In the genomic region with DNA sequence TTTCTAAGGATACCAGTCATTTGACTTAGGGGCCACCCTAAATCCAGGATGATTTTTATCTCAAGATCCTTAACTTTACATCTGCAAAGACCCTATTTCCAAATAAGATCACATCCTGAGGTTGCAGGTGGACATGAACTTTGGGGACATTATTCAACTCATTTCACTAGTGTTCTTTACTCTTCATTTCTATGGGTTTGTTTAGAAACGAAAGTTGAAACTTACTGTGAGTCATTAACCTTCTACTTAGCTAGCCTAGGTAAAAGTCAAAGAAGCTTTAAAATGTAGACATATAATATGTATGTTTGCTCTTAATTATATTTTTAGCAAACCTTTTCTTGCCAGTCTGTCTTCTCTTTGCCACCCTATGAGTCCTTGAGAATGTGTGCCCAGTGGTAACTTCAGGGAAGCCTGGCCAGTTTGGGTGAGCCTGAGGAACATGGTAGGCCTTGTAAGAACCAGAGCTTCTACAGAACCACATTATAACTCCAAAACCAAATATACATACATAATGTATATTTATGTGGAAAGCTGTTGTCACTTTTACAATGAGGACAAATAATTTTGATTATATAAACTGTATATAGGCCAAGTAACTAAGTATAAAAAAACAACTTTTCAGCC, we compare ENCODE assay signal across 20 cellular contexts. TPM values are rescaled to one million over a fixed set of nuclear protein-coding genes. Genes with fewer than 3 reads are reported as not detected.
DNase-seq lines count a peak whose midpoint lies in the region; ATAC-seq and TF ChIP-seq lines count a peak whose summit lies in the region.
"Had no signal": no experiment of that assay in that cellular context is flagged by ENCODE, and none has a peak within 500 bp of the region (broad histone marks: within the 10 kb centered on the region; RNA-seq: fewer than 3 reads in every experiment).

No MANE protein-coding gene starts in this region.

- 90% methylated on average over 1 of the region's 1 CpG for WGBS in esophagus muscularis mucosa

- TF ChIP-seq EP300 in esophagus muscularis mucosa (IDR thresholded peaks at IDR 0.05), result no peak

- no peak overlapping the region for H3K4me3 Mint-ChIP-seq in activated naive CD4-positive, alpha-beta T cell treated with anti-CD3 and anti-CD28 coated beads for 36 hours
- no peak overlapping the region for H3K4me3 Mint-ChIP-seq in activated T-helper 1 cell treated with anti-CD3 and anti-CD28 coated beads, Interleukin-12 subunit alpha, Interleukin-12 subunit beta, Interleukin-2, Interleukin-4 antibody, amounts not matched to agents 30 ng/mL and 10 ng/mL and 1 ng/mL, durations not matched to agents 14 hours and 24 hours and 36 hours
- peak overlapping the region; percentile 66 to 69 for H3K4me3 Mint-ChIP-seq in stimulated activated naive CD8-positive, alpha-beta T cell treated with anti-CD3 and anti-CD28 coated beads, Interleukin-15, amount 100 ng/mL, for 72 hours

- no peaks in the 10 kb centered on the region for H3K27me3 Mint-ChIP-seq in activated naive CD4-positive, alpha-beta T cell treated with anti-CD3 and anti-CD28 coated beads for 36 hours (ENCODE audit: low read depth)
- H3K27me3 Mint-ChIP-seq in activated T-helper 1 cell treated with anti-CD3 and anti-CD28 coated beads, Interleukin-12 subunit alpha, Interleukin-12 subunit beta, Interleukin-2, Interleukin-4 antibody, amounts not matched to agents 30 ng/mL and 10 ng/mL and 1 ng/mL, durations not matched to agents 14 hours and 24 hours and 36 hours (ENCODE audit: insufficient read depth), result no peaks in the 10 kb centered on the region
- H3K27me3 Mint-ChIP-seq in stimulated activated naive CD8-positive, alpha-beta T cell treated with anti-CD3 and anti-CD28 coated beads, Interleukin-15, amount 100 ng/mL, for 72 hours, result no peaks in the 10 kb centered on the region

- no peaks in the 10 kb centered on the region for H3K27me3 ChIP-seq in esophagus muscularis mucosa
- H3K27me3 ChIP-seq: pancreas, testis had no signal

- H3K4me3 ChIP-seq in esophagus muscularis mucosa, result no peak overlapping the region
- H3K4me3 ChIP-seq: pancreas, smooth muscle cell, testis had no signal

- no peak for TF ChIP-seq CTCF in esophagus muscularis mucosa (IDR thresholded peaks at IDR 0.05)

- CTCF ChIA-PET in activated naive CD4-positive, alpha-beta T cell treated with anti-CD3 and anti-CD28 coated beads for 36 hours (lab: Charles Lee), result interaction anchor here (0.6 to 1.1 kb wide), 4 partner anchors 11 to 81 kb away, joined by 3 to 4 read pairs (median 3); no protein-coding TSS in a partner anchor

- no peak for TF ChIP-seq POLR2A in esophagus muscularis mucosa (IDR thresholded peaks at IDR 0.05; ENCODE audit: low read depth)

- DNase-seq in activated naive CD4-positive, alpha-beta T cell treated with anti-CD3 and anti-CD28 coated beads for 36 hours, result no peak
- DNase-seq in activated naive CD4-positive, alpha-beta T cell treated with Interleukin-2 at 50 U/mL for 16 hours, result no peak
- DNase-seq in activated T-helper 1 cell treated with anti-CD3 and anti-CD28 coated beads, Interleukin-12 subunit alpha, Interleukin-12 subunit beta, Interleukin-2, Interleukin-4 antibody, amounts not matched to agents 30 ng/mL and 10 ng/mL and 1 ng/mL, durations not matched to agents 14 hours and 24 hours and 36 hours (ENCODE audit: low spot score), result no peak
- DNase-seq in stimulated activated naive CD8-positive, alpha-beta T cell treated with anti-CD3 and anti-CD28 coated beads, Interleukin-15, amount 100 ng/mL, for 72 hours, result no peak
- no peak for DNase-seq in esophagus muscularis mucosa (ENCODE audit: extremely low spot score)
- no peak for DNase-seq in NCI-H748 treated with DMSO at 0.1 percent for 48 hours (lab: John Stamatoyannopoulos, UW)
- no peak for DNase-seq in Right ventricle myocardium inferior (ENCODE audit: missing footprints)
- DNase-seq: ACHN, amygdala, Calu3, erythroblast, head of caudate nucleus, kidney glomerular epithelial cell, NCI-H187 treated with DMSO at 0.1 percent for 48 hours, pancreas, T1000, testis had no signal

- H3K27ac Mint-ChIP-seq in activated naive CD4-positive, alpha-beta T cell treated with anti-CD3 and anti-CD28 coated beads for 36 hours, result peak overlapping the region; percentile 39
- H3K27ac Mint-ChIP-seq in activated T-helper 1 cell treated with anti-CD3 and anti-CD28 coated beads, Interleukin-12 subunit alpha, Interleukin-12 subunit beta, Interleukin-2, Interleukin-4 antibody, amounts not matched to agents 30 ng/mL and 10 ng/mL and 1 ng/mL, durations not matched to agents 14 hours and 24 hours and 36 hours, result peak overlapping the region; percentile 96
- H3K27ac Mint-ChIP-seq in stimulated activated naive CD8-positive, alpha-beta T cell treated with anti-CD3 and anti-CD28 coated beads, Interleukin-15, amount 100 ng/mL, for 72 hours, result peak overlapping the region; percentile 19 to 86

- intact Hi-C loops in activated naive CD4-positive, alpha-beta T cell treated with anti-CD3 and anti-CD28 coated beads for 36 hours (cut with micrococcal nuclease), result loop anchor here (1.0 to 5.0 kb wide), 2 partner anchors 34 to 49 kb away; no protein-coding TSS in a partner anchor
- intact Hi-C loops in activated T-helper 1 cell treated with anti-CD3 and anti-CD28 coated beads, Interleukin-12 subunit alpha, Interleukin-12 subunit beta, Interleukin-2, Interleukin-4 antibody, amounts not matched to agents 30 ng/mL and 10 ng/mL and 1 ng/mL, durations not matched to agents 14 hours and 24 hours and 36 hours (cut with micrococcal nuclease), result no loop called here
- intact Hi-C loops in esophagus muscularis mucosa (cut with DNase I), result no loop called here
- intact Hi-C loops in Right ventricle myocardium inferior (cut with DNase I), result no loop called here

- no peaks in the 10 kb centered on the region for H3K9me3 ChIP-seq in esophagus muscularis mucosa
- H3K9me3 ChIP-seq: pancreas, testis had no signal

- no peaks in the 10 kb centered on the region for H3K9me3 Mint-ChIP-seq in activated naive CD4-positive, alpha-beta T cell treated with anti-CD3 and anti-CD28 coated beads for 36 hours
- H3K9me3 Mint-ChIP-seq in activated T-helper 1 cell treated with anti-CD3 and anti-CD28 coated beads, Interleukin-12 subunit alpha, Interleukin-12 subunit beta, Interleukin-2, Interleukin-4 antibody, amounts not matched to agents 30 ng/mL and 10 ng/mL and 1 ng/mL, durations not matched to agents 14 hours and 24 hours and 36 hours, result no peaks in the 10 kb centered on the region
- H3K9me3 Mint-ChIP-seq in stimulated activated naive CD8-positive, alpha-beta T cell treated with anti-CD3 and anti-CD28 coated beads, Interleukin-15, amount 100 ng/mL, for 72 hours, result no peaks in the 10 kb centered on the region

- H3K36me3 Mint-ChIP-seq in activated naive CD4-positive, alpha-beta T cell treated with anti-CD3 and anti-CD28 coated beads for 36 hours (ENCODE audit: low read depth), result peaks cover 12% of the 10 kb centered on the region
- H3K36me3 Mint-ChIP-seq in activated T-helper 1 cell treated with anti-CD3 and anti-CD28 coated beads, Interleukin-12 subunit alpha, Interleukin-12 subunit beta, Interleukin-2, Interleukin-4 antibody, amounts not matched to agents 30 ng/mL and 10 ng/mL and 1 ng/mL, durations not matched to agents 14 hours and 24 hours and 36 hours (ENCODE audit: low read depth), result peaks cover 17% of the 10 kb centered on the region

- peaks cover 10 to 30% (median 25%) of the 10 kb centered on the region in 4 donors for H3K4me1 ChIP-seq in esophagus muscularis mucosa
- H3K4me1 ChIP-seq: testis had no signal

- H3K27ac ChIP-seq in esophagus muscularis mucosa (replicated peaks in 1 of 4), result no peak overlapping the region
- H3K27ac ChIP-seq: pancreas, RWPE1, testis had no signal

- peak; percentile 51 for ATAC-seq in HG03108 (IDR thresholded peaks at IDR 0.05; ENCODE audit: unreplicated experiment)
- ATAC-seq in stimulated activated naive CD8-positive, alpha-beta T cell treated with anti-CD3 and anti-CD28 coated beads, Interleukin-15, amount 100 ng/mL, for 72 hours, result peak; percentile 77
- no peak for ATAC-seq in Right ventricle myocardium inferior
- ATAC-seq: pancreas had no signal

- H3K4me1 Mint-ChIP-seq in activated naive CD4-positive, alpha-beta T cell treated with anti-CD3 and anti-CD28 coated beads for 36 hours (ENCODE audit: low read depth), result peaks cover 48% of the 10 kb centered on the region
- peaks cover 45% of the 10 kb centered on the region for H3K4me1 Mint-ChIP-seq in activated T-helper 1 cell treated with anti-CD3 and anti-CD28 coated beads, Interleukin-12 subunit alpha, Interleukin-12 subunit beta, Interleukin-2, Interleukin-4 antibody, amounts not matched to agents 30 ng/mL and 10 ng/mL and 1 ng/mL, durations not matched to agents 14 hours and 24 hours and 36 hours (ENCODE audit: low read depth)
- peaks cover 76% of the 10 kb centered on the region for H3K4me1 Mint-ChIP-seq in stimulated activated naive CD8-positive, alpha-beta T cell treated with anti-CD3 and anti-CD28 coated beads, Interleukin-15, amount 100 ng/mL, for 72 hours

- peaks cover 0 to 7% (median 3%) of the 10 kb centered on the region in 4 donors for H3K36me3 ChIP-seq in esophagus muscularis mucosa
- H3K36me3 ChIP-seq: pancreas had no signal

RNA-seq across cellular contexts. Expression of a gene that starts 38.4 kb away (rescaled TPM):
- total RNA-seq in activated naive CD4-positive, alpha-beta T cell treated with anti-CD3 and anti-CD28 coated beads for 36 hours, result 10 to 100 TPM; 58.1 to 61.9 TPM
- 76.6 and 78.4 TPM in 2 replicates for total RNA-seq in activated T-helper 1 cell treated with anti-CD3 and anti-CD28 coated beads, Interleukin-12 subunit alpha, Interleukin-12 subunit beta, Interleukin-2, Interleukin-4 antibody, amounts not matched to agents 30 ng/mL and 10 ng/mL and 1 ng/mL, durations not matched to agents 14 hours and 24 hours and 36 hours
- total RNA-seq in esophagus muscularis mucosa (10 to 100 TPM; 60.3 to 77.7 (median 74.2) TPM), Right ventricle myocardium inferior (72.5 TPM)

Comparison
In these comparisons a context has a peak if more than half of its experiments do, and no peak if none do; other contexts are left out.
1. H3K27ac Mint-ChIP-seq: peak in every context shown above with its lines; median percentile 96 in activated T-helper 1 cell treated with anti-CD3 and anti-CD28 coated beads, Interleukin-12 subunit alpha, Interleukin-12 subunit beta, Interleukin-2, Interleukin-4 antibody, amounts not matched to agents 30 ng/mL and 10 ng/mL and 1 ng/mL, durations not matched to agents 14 hours and 24 hours and 36 hours; 52 in stimulated activated naive CD8-positive, alpha-beta T cell treated with anti-CD3 and anti-CD28 coated beads, Interleukin-15, amount 100 ng/mL, for 72 hours; 39 in activated naive CD4-positive, alpha-beta T cell treated with anti-CD3 and anti-CD28 coated beads for 36 hours.
2. H3K4me3 Mint-ChIP-seq: peak in stimulated activated naive CD8-positive, alpha-beta T cell treated with anti-CD3 and anti-CD28 coated beads, Interleukin-15, amount 100 ng/mL, for 72 hours (2 of 2); none in activated naive CD4-positive, alpha-beta T cell treated with anti-CD3 and anti-CD28 coated beads for 36 hours (single experiment) and activated T-helper 1 cell treated with anti-CD3 and anti-CD28 coated beads, Interleukin-12 subunit alpha, Interleukin-12 subunit beta, Interleukin-2, Interleukin-4 antibody, amounts not matched to agents 30 ng/mL and 10 ng/mL and 1 ng/mL, durations not matched to agents 14 hours and 24 hours and 36 hours (single experiment).